17 cellular contexts compared by ENCODE assay signal in genomic region chr7:133794490-133794889, GRCh38.
A peak's percentile ranks its signal among the peaks of the same experiment; 100 is the strongest.
DNase-seq lines count a peak whose midpoint lies in the region; ATAC-seq and TF ChIP-seq lines count a peak whose summit lies in the region.
"Had no signal": no experiment of that assay in that cellular context is flagged by ENCODE, and none has a peak within 500 bp of the region (broad histone marks: within the 10 kb centered on the region; RNA-seq: fewer than 3 reads in every experiment).

No MANE protein-coding gene starts in this region.

- no peaks in the 10 kb centered on the region for H3K9me3 ChIP-seq in mucosa of descending colon
- H3K9me3 ChIP-seq: esophagus squamous epithelium, Peyer's patch had no signal

- H3K4me1 ChIP-seq in mucosa of descending colon (ENCODE audit: low read depth) = no peaks in the 10 kb centered on the region
- H3K4me1 ChIP-seq: esophagus squamous epithelium, Peyer's patch had no signal

- peak; percentile 95 for DNase-seq in DMS 273 (lab: John Stamatoyannopoulos, UW; ENCODE audit: unreplicated experiment)
- peak; percentile 20 for DNase-seq in GM04504 (ENCODE audit: low read depth)
- peak; percentile 85 for DNase-seq in NCI-H2171 (lab: John Stamatoyannopoulos, UW)
- peak; percentile 54 for DNase-seq in fibroblast of peridontal ligament (ENCODE audit: extremely low read depth)
- no peak for DNase-seq in activated naive CD4-positive, alpha-beta T cell (lab: John Stamatoyannopoulos, UW)
- DNase-seq in SW 1271 (lab: John Stamatoyannopoulos, UW) = no peak
- DNase-seq in mucosa of descending colon = no peak
- DNase-seq: activated CD8-positive, alpha-beta memory T cell treated with anti-CD3 and anti-CD28 coated beads, Interleukin-2, amount 50 U/mL, for 4 hours; activated naive CD4-positive, alpha-beta T cell treated with Interleukin-2 at 50 U/mL for 16 hours; esophagus squamous epithelium; KG1; NCI-H226; Peyer's patch; substantia nigra had no signal

- intact Hi-C loops in mucosa of descending colon (cut with DNase I, micrococcal nuclease) = no loop called here

- H3K4me3 ChIP-seq in mucosa of descending colon = no peak overlapping the region
- H3K4me3 ChIP-seq: esophagus squamous epithelium, Peyer's patch had no signal

- H3K36me3 ChIP-seq in mucosa of descending colon (ENCODE audit: low read depth) = no peaks in the 10 kb centered on the region
- H3K36me3 ChIP-seq: esophagus squamous epithelium, Peyer's patch had no signal

- TF ChIP-seq CTCF in mucosa of descending colon (IDR thresholded peaks at IDR 0.05) = no peak

- ATAC-seq in HG02970 (IDR thresholded peaks at IDR 0.05; ENCODE audit: low FRiP score, unreplicated experiment) (no peak), mucosa of descending colon (no peak)
- ATAC-seq: activated CD4-positive, CD25-positive, alpha-beta regulatory T cell treated with anti-CD3 and anti-CD28 coated beads, Interleukin-2, amount 50 U/mL, for 24 hours; natural killer cell treated with Interleukin-12 subunit alpha and Interleukin-12 subunit beta and Interleukin-15 and Interleukin-18, amount 100 ng/mL, for 72 hours had no signal

Comparison
In these comparisons a context has a peak if more than half of its experiments do, and no peak if none do; other contexts are left out.
1. DNase-seq: peak in DMS 273 (single experiment), GM04504 (single experiment), NCI-H2171 (single experiment) and fibroblast of peridontal ligament (single experiment); none in activated naive CD4-positive, alpha-beta T cell (0 of 4), SW 1271 (0 of 2) and mucosa of descending colon (0 of 3).